18 cellular contexts compared by ENCODE assay signal in the genomic region with DNA sequence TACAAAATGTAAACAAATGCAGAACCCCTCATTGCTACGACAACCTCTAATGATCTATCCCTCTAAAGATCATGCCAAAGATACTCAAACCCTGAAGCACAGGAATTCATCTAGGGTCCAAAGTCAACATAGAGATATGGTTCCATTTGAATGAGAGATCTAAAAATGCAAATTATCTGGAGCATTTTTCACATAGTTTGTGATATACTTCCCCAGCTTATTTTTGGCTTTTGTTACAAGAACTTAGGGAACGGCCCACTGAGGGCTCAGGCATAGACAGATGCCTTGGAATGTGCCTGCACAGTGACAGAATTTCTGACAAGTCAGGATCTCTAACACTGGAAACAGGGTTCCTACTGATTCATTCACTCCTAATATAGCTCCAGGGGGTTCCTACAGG.
"Had no signal": no experiment of that assay in that cellular context is flagged by ENCODE, and none has a peak within 500 bp of the region (broad histone marks: within the 10 kb centered on the region; RNA-seq: fewer than 3 reads in every experiment).

No MANE protein-coding gene starts in this region.

- H3K27ac Mint-ChIP-seq: activated CD4-positive, alpha-beta memory T cell treated with anti-CD3 and anti-CD28 coated beads, Interleukin-2, amount 10 ng/mL, durations not matched to agents 7 days and 5 days; activated CD4-positive, alpha-beta T cell treated with anti-CD3 and anti-CD28 coated beads for 36 hours; activated naive CD8-positive, alpha-beta T cell treated with anti-CD3 and anti-CD28 coated beads, Interleukin-2, amount 50 U/mL, for 24 hours; naive thymus-derived CD4-positive, alpha-beta T cell; stimulated activated naive B cell treated with anti-CD40 and anti-IgM and Interleukin-4, amounts not matched to agents 10 μg/mL and 1 μg/mL and 100 μg/mL, for 72 hours; T-helper 17 cell had no signal

- H3K4me3 Mint-ChIP-seq: activated CD4-positive, alpha-beta memory T cell treated with anti-CD3 and anti-CD28 coated beads, Interleukin-2, amount 10 ng/mL, durations not matched to agents 7 days and 5 days; activated CD4-positive, alpha-beta T cell treated with anti-CD3 and anti-CD28 coated beads for 36 hours; activated naive CD8-positive, alpha-beta T cell treated with anti-CD3 and anti-CD28 coated beads, Interleukin-2, amount 50 U/mL, for 24 hours; naive thymus-derived CD4-positive, alpha-beta T cell; stimulated activated naive B cell treated with anti-CD40 and anti-IgM and Interleukin-4, amounts not matched to agents 10 μg/mL and 1 μg/mL and 100 μg/mL, for 72 hours; T-helper 17 cell had no signal

- H3K4me1 Mint-ChIP-seq: activated CD4-positive, alpha-beta memory T cell treated with anti-CD3 and anti-CD28 coated beads, Interleukin-2, amount 10 ng/mL, durations not matched to agents 7 days and 5 days; activated CD4-positive, alpha-beta T cell treated with anti-CD3 and anti-CD28 coated beads for 36 hours; activated naive CD8-positive, alpha-beta T cell treated with anti-CD3 and anti-CD28 coated beads, Interleukin-2, amount 50 U/mL, for 24 hours; naive thymus-derived CD4-positive, alpha-beta T cell; stimulated activated naive B cell treated with anti-CD40 and anti-IgM and Interleukin-4, amounts not matched to agents 10 μg/mL and 1 μg/mL and 100 μg/mL, for 72 hours; T-helper 17 cell had no signal

- H3K36me3 Mint-ChIP-seq: stimulated activated naive B cell treated with anti-CD40 and anti-IgM and Interleukin-4, amounts not matched to agents 10 μg/mL and 1 μg/mL and 100 μg/mL, for 72 hours had no signal

- DNase-seq: activated CD4-positive, alpha-beta memory T cell treated with anti-CD3 and anti-CD28 coated beads, Interleukin-2, amount 10 ng/mL, durations not matched to agents 7 days and 5 days; activated CD4-positive, alpha-beta T cell treated with anti-CD3 and anti-CD28 coated beads for 36 hours; activated CD8-positive, alpha-beta memory T cell treated with anti-CD3 and anti-CD28 coated beads, Interleukin-2, amount 50 U/mL, for 48 hours; activated gamma-delta T cell treated with Interleukin-2 at 50 U/mL for 16 hours; activated naive CD8-positive, alpha-beta T cell treated with anti-CD3 and anti-CD28 coated beads, Interleukin-2, amount 50 U/mL, for 24 hours; hippocampal formation; kidney; left lung; mammary epithelial cell; naive thymus-derived CD4-positive, alpha-beta T cell; posterior cingulate gyrus; stimulated activated CD4-positive, alpha-beta T cell treated with anti-CD3 and anti-CD28 coated beads, Interleukin-15, amount 100 ng/mL, for 24 hours; stimulated activated CD4-positive, alpha-beta T cell treated with anti-CD3 and anti-CD28 coated beads, Interleukin-4, amount 100 ng/mL, for 1 hour; stimulated activated naive B cell treated with anti-CD40 and anti-IgM and Interleukin-4, amounts not matched to agents 10 μg/mL and 1 μg/mL and 100 μg/mL, for 72 hours; T-helper 17 cell; thyroid gland; uterus; WERI-Rb-1 had no signal
